In genomic region chr7:131081308-131081707, GRCh38 we compare ENCODE assay signal across 31 cellular contexts.
"Had no signal": no experiment of that assay in that cellular context is flagged by ENCODE, and none has a peak within 500 bp of the region (broad histone marks: within the 10 kb centered on the region; RNA-seq: fewer than 3 reads in every experiment).

No MANE protein-coding gene starts in this region.

- H3K27me3 Mint-ChIP-seq: activated CD4-positive, alpha-beta T cell treated with anti-CD3 and anti-CD28 coated beads for 36 hours; activated CD8-positive, alpha-beta T cell treated with anti-CD3 and anti-CD28 coated beads for 36 hours; activated naive CD8-positive, alpha-beta T cell; activated T-helper 17 cell treated with anti-CD3 and anti-CD28 coated beads, Interleukin-2, amount 50 U/mL, for 72 hours; T-helper 17 cell had no signal

- H3K4me3 Mint-ChIP-seq: activated CD4-positive, alpha-beta T cell treated with anti-CD3 and anti-CD28 coated beads for 36 hours; activated CD8-positive, alpha-beta T cell treated with anti-CD3 and anti-CD28 coated beads for 36 hours; activated naive CD8-positive, alpha-beta T cell; activated T-cell treated with anti-CD3 and anti-CD28 coated beads, Interleukin-2, amount 50 U/mL, for 4 hours; activated T-helper 17 cell treated with anti-CD3 and anti-CD28 coated beads, Interleukin-2, amount 50 U/mL, for 72 hours; T-helper 2 cell treated with Interferon-gamma antibody and Interleukin-4, amounts not matched to agents 5 μg/mL and 100 μg/mL, for 36 hours had no signal

- H3K9me3 Mint-ChIP-seq: activated T-helper 17 cell treated with anti-CD3 and anti-CD28 coated beads, Interleukin-2, amount 50 U/mL, for 72 hours had no signal

- DNase-seq: activated CD4-positive, alpha-beta T cell treated with anti-CD3 and anti-CD28 coated beads for 36 hours; activated CD4-positive, alpha-beta T cell treated with anti-CD3 and anti-CD28 coated beads, Interleukin-2, amount 50 U/mL, for 1 hour; activated CD4-positive, alpha-beta T cell treated with anti-CD3 and anti-CD28 coated beads, Interleukin-2, amount 50 U/mL, for 48 hours; activated CD4-positive, CD25-positive, alpha-beta regulatory T cell; activated CD4-positive, CD25-positive, alpha-beta regulatory T cell treated with anti-CD3 and anti-CD28 coated beads, Interleukin-2, amount 50 U/mL, for 72 hours; activated CD8-positive, alpha-beta memory T cell treated with anti-CD3 and anti-CD28 coated beads for 24 hours; activated CD8-positive, alpha-beta T cell treated with anti-CD3 and anti-CD28 coated beads for 36 hours; activated effector memory CD4-positive, alpha-beta T cell treated with Interleukin-2 at 50 U/mL for 16 hours; activated gamma-delta T cell treated with Interleukin-2 at 50 U/mL for 16 hours; activated naive CD4-positive, alpha-beta T cell treated with anti-CD3 and anti-CD28 coated beads, Interleukin-2, amount 50 U/mL, for 16 hours; activated naive CD4-positive, alpha-beta T cell treated with Interleukin-2 at 50 U/mL for 16 hours; activated T-cell treated with anti-CD3 and anti-CD28 coated beads, Interleukin-2, amount 50 U/mL, for 4 hours; amniotic stem cell; aorta; body of pancreas; cerebellar nuclear complex; colonic mucosa; effector memory CD4-positive, alpha-beta T cell; erythroblast; foreskin keratinocyte; gastrocnemius medialis; glutamatergic neuron; heart left ventricle; T-helper 1 cell; T-helper 17 cell; T1000; WERI-Rb-1 had no signal

- H3K27me3 ChIP-seq: body of pancreas, colonic mucosa, esophagus muscularis mucosa, foreskin keratinocyte, gastrocnemius medialis, heart left ventricle had no signal

- H3K9me3 ChIP-seq: body of pancreas, colonic mucosa, esophagus muscularis mucosa, gastrocnemius medialis, heart left ventricle had no signal

- H3K4me1 ChIP-seq: colonic mucosa had no signal

- H3K4me3 ChIP-seq: body of pancreas, colonic mucosa, esophagus muscularis mucosa, gastrocnemius medialis, heart left ventricle had no signal

- ATAC-seq: activated CD4-positive, alpha-beta T cell treated with anti-CD3 and anti-CD28 coated beads for 36 hours; activated T-cell treated with anti-CD3 and anti-CD28 coated beads, Interleukin-2, amount 50 U/mL, for 4 hours; body of pancreas; foreskin keratinocyte; gastrocnemius medialis; heart left ventricle; T-helper 17 cell had no signal

- H3K27ac ChIP-seq: body of pancreas, colonic mucosa, esophagus muscularis mucosa, foreskin keratinocyte, heart left ventricle, WERI-Rb-1 had no signal

- H3K27ac Mint-ChIP-seq: T-helper 2 cell treated with Interferon-gamma antibody and Interleukin-4, amounts not matched to agents 5 μg/mL and 100 μg/mL, for 36 hours had no signal

- H3K36me3 ChIP-seq: colonic mucosa, WERI-Rb-1 had no signal
